In the genomic region with DNA sequence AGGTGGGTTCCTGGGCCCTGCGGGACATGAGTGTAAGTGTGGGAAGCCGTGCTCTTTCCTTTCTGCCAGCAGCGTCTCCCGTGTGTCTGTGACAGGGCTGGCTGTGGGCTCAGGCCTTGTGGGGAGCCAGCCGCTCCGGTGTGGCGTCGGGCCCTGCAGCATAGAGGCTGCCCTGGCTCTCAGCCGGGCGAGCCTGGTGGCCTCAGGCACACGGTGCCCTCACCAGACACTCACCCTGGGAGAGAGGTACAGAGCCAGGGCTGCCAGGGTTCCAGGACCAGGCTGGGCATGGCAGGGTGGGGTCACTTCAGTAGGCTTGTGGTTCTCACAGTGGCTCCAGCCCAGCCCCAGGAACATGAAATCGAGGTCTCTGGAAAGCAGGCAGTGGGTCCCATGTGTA, we compare ENCODE assay signal across 28 cellular contexts.
"Had no signal": no experiment of that assay in that cellular context is flagged by ENCODE, and none has a peak within 500 bp of the region (broad histone marks: within the 10 kb centered on the region; RNA-seq: fewer than 3 reads in every experiment).

No MANE protein-coding gene starts in this region.

- H3K4me1 Mint-ChIP-seq: central memory CD8-positive, alpha-beta T cell; endodermal cell; natural killer cell had no signal

- H3K4me2 ChIP-seq: hepatocyte had no signal

- H3K27me3 ChIP-seq: colonic mucosa, right atrium auricular region, testis had no signal

- H3K27ac ChIP-seq: colonic mucosa, epithelial cell of prostate, gastroesophageal sphincter, heart left ventricle, hepatocyte, lower lobe of right lung, prostate gland, right atrium auricular region, skin epidermis, spleen, testis, tibial artery had no signal

- H3K4me1 ChIP-seq: colonic mucosa, gastroesophageal sphincter, heart left ventricle, lower lobe of right lung, prostate gland, right atrium auricular region, spleen, testis, tibial artery had no signal

- H3K9me3 ChIP-seq: colonic mucosa, gastroesophageal sphincter, heart left ventricle, lower lobe of right lung, prostate gland, right atrium auricular region, spleen, testis, tibial artery had no signal

- H3K27ac Mint-ChIP-seq: dendritic cell treated with granulocyte-macrophage colony-stimulating factor and Interleukin-4, amounts not matched to agents 40 ng/mL and 50 ng/mL, for 4 days; endodermal cell; natural killer cell had no signal

- FAIRE-seq: islet of Langerhans had no signal

- H3K4me3 ChIP-seq: colonic mucosa, gastroesophageal sphincter, heart left ventricle, hepatocyte, lower lobe of right lung, prostate gland, right atrium auricular region, skin epidermis, spleen, testis, tibial artery had no signal

- H3K36me3 ChIP-seq: colonic mucosa, gastroesophageal sphincter, heart left ventricle, lower lobe of right lung, prostate gland, right atrium auricular region, spleen, tibial artery had no signal

- H3K79me2 ChIP-seq: hepatocyte had no signal

- H3K27me3 Mint-ChIP-seq: dendritic cell treated with granulocyte-macrophage colony-stimulating factor and Interleukin-4, amounts not matched to agents 40 ng/mL and 50 ng/mL, for 4 days had no signal

- H3K36me3 Mint-ChIP-seq: natural killer cell had no signal

- H3K9me3 Mint-ChIP-seq: central memory CD8-positive, alpha-beta T cell; dendritic cell treated with granulocyte-macrophage colony-stimulating factor and Interleukin-4, amounts not matched to agents 40 ng/mL and 50 ng/mL, for 4 days; endodermal cell; natural killer cell; neural crest cell had no signal

- H3K4me3 Mint-ChIP-seq: central memory CD8-positive, alpha-beta T cell; dendritic cell treated with granulocyte-macrophage colony-stimulating factor and Interleukin-4, amounts not matched to agents 40 ng/mL and 50 ng/mL, for 4 days; endodermal cell; natural killer cell; neural crest cell had no signal

- DNase-seq: colonic mucosa; effector CD8-positive, alpha-beta T cell; endodermal cell; foreskin fibroblast; heart left ventricle; left colon; left ventricle myocardium superior; lower lobe of right lung; natural killer cell; nucleus accumbens; spleen; stimulated activated CD4-positive, alpha-beta T cell treated with anti-CD3 and anti-CD28 coated beads, Interleukin-15, amount 100 ng/mL, for 24 hours; stimulated activated CD4-positive, alpha-beta T cell treated with anti-CD3 and anti-CD28 coated beads, Interleukin-2, amount 100 ng/mL, for 48 hours; stimulated activated naive CD4-positive, alpha-beta T cell; substantia nigra; testis had no signal

- ATAC-seq: esophagus mucosa, gastroesophageal sphincter, left colon, left ventricle myocardium superior had no signal

- H2AFZ ChIP-seq: hepatocyte had no signal
